23 cellular contexts compared by ENCODE assay signal in genomic region chr16:31328322-31329052, GRCh38. TPM values are rescaled to one million over a fixed set of nuclear protein-coding genes. Genes with fewer than 3 reads are reported as not detected.
DNase-seq lines count a peak whose midpoint lies in the region; ATAC-seq, FAIRE-seq and TF ChIP-seq lines count a peak whose summit lies in the region.
"Had no signal": no experiment of that assay in that cellular context is flagged by ENCODE, and none has a peak within 500 bp of the region (broad histone marks: within the 10 kb centered on the region; RNA-seq: fewer than 3 reads in every experiment).

No MANE protein-coding gene starts in this region.

- ATAC-seq in DND-41 (ENCODE audit: insufficient read depth, low read depth) = no peak
- ATAC-seq in GM12878 = no peak
- no peak for ATAC-seq in HG03025 (IDR thresholded peaks at IDR 0.05; ENCODE audit: low FRiP score, unreplicated experiment)
- ATAC-seq: SK-N-SH treated with all-trans-retinoic acid at 6 μM for 48 hours had no signal

- H3K4ac ChIP-seq in neuronal stem cell (ENCODE audit: low read length) = no peak overlapping the region

- no peak overlapping the region for H2AK5ac ChIP-seq in neuronal stem cell (ENCODE audit: low read depth, low read length)

- H2BK15ac ChIP-seq in neuronal stem cell (ENCODE audit: low read length) = no peak overlapping the region

- TF ChIP-seq CTCF in DND-41 (IDR thresholded peaks at IDR 0.05; ENCODE audit: borderline replicate concordance, extremely low read depth, low read length, poor library complexity, severe bottlenecking) = no peak
- TF ChIP-seq CTCF in GM12878 (IDR thresholded peaks at IDR 0.05 in 2 of 3, conservative IDR thresholded peaks at IDR 0.05 in 1 of 3; ENCODE audit: control insufficient read depth in 2 of 3, extremely low read depth in 1 of 3, insufficient read depth in 1 of 3, low read depth in 3 of 3, low read length in 3 of 3) = no peak

- H3K9me3 ChIP-seq in BLaER1 (peaks cover 11% of the 10 kb centered on the region; the same call in 1 of the 2 replicates), DND-41 (ENCODE audit: insufficient read depth, low read length, severe bottlenecking) (no peaks in the 10 kb centered on the region), GM12878 (replicated peaks; ENCODE audit: control insufficient read depth, insufficient read depth, low read length) (no peaks in the 10 kb centered on the region), neuronal stem cell (replicated peaks in 1 of 2; ENCODE audit: control insufficient read depth in 2 of 2, insufficient read depth in 1 of 2, low read depth in 1 of 2, low read length in 2 of 2) (peaks cover 6 to 11% of the 10 kb centered on the region in 2 donors)
- H3K9me3 ChIP-seq: BE2C had no signal

- H3K4me1 ChIP-seq in BLaER1 (peaks cover 21% of the 10 kb centered on the region), DND-41 (ENCODE audit: insufficient read depth, low read length) (peaks cover 23% of the 10 kb centered on the region), GM12878 (ENCODE audit: control insufficient read depth, insufficient read depth, low read length) (peaks cover 3% of the 10 kb centered on the region; the same call in 1 of the 2 replicates), neuronal stem cell (ENCODE audit: control insufficient read depth in 2 of 2, insufficient read depth in 1 of 2, low read depth in 1 of 2, low read length in 2 of 2) (peaks cover 0 to 6% of the 10 kb centered on the region in 2 donors)
- H3K4me1 ChIP-seq: BE2C had no signal

- peak overlapping the region; percentile 37; the same call in 1 of the 2 replicates for H3K4me2 ChIP-seq in BLaER1
- peak overlapping the region; percentile 28; the same call in 1 of the 2 replicates for H3K4me2 ChIP-seq in DND-41 (ENCODE audit: insufficient read depth, low read length)
- no peak overlapping the region for H3K4me2 ChIP-seq in GM12878 (ENCODE audit: control insufficient read depth, insufficient read depth)
- H3K4me2 ChIP-seq in neuronal stem cell (ENCODE audit: insufficient read depth, low read length, poor library complexity, severe bottlenecking) = no peak overlapping the region

- no peak for FAIRE-seq in GM12878 (lab: Jason Lieb, UNC)
- FAIRE-seq: GM19239 had no signal

- H3K79me1 ChIP-seq in neuronal stem cell (ENCODE audit: low read depth, low read length) = no peaks in the 10 kb centered on the region

- CTCF ChIA-PET in GM12878 (lab: Yijun Ruan, JAX) = interaction anchor here (0.7 to 0.9 kb wide), 2 partner anchors 17 to 48 kb away, joined by 3 read pairs; no protein-coding TSS in a partner anchor

- H3K27me3 ChIP-seq in BLaER1 (no peaks in the 10 kb centered on the region; the same call in 1 of the 2 replicates), DND-41 (ENCODE audit: insufficient read depth, low read length, poor library complexity) (peaks cover 12% of the 10 kb centered on the region), GM12878 (replicated peaks in 1 of 2; ENCODE audit: control insufficient read depth in 2 of 2, insufficient read depth in 2 of 2, low read length in 1 of 2) (no peaks in the 10 kb centered on the region), neuronal stem cell (ENCODE audit: control insufficient read depth in 3 of 3, insufficient read depth in 3 of 3, low read depth in 1 of 3, low read length in 3 of 3) (peaks cover 4 to 54% (median 37%) of the 10 kb centered on the region in 3 experiments)

- TF ChIP-seq POLR2A in GM12878 (IDR thresholded peaks at IDR 0.05; ENCODE audit: low read depth, low read length) = no peak

- no peak overlapping the region for H2BK12ac ChIP-seq in neuronal stem cell (ENCODE audit: low read length)

- POLR2A ChIA-PET in GM12878 (lab: Charles Lee) = interaction anchor here (1.0 kb wide), 1 partner anchor 186 kb away, joined by 3 read pairs; no protein-coding TSS in a partner anchor

- H3K18ac ChIP-seq in neuronal stem cell (ENCODE audit: low read length) = no peak overlapping the region

- intact Hi-C loops in GM12878 (cut with micrococcal nuclease; ENCODE audit: unreplicated experiment) = no loop called here

- SMC1A ChIA-PET in GM12878 (lab: Charles Lee; ENCODE audit: uncharacterized antibody, unreplicated experiment) = no interaction called here

- no peak overlapping the region for H2BK120ac ChIP-seq in neuronal stem cell (ENCODE audit: low read depth, low read length)

- H3K9ac ChIP-seq in BLaER1 (no peak overlapping the region), DND-41 (ENCODE audit: low read depth, low read length) (no peak overlapping the region), GM12878 (ENCODE audit: control insufficient read depth, insufficient read depth, low read length) (no peak overlapping the region), neuronal stem cell (ENCODE audit: low read depth, low read length, poor library complexity) (peak overlapping the region; percentile 6)

- TF ChIP-seq RAD21 in GM12878 (IDR thresholded peaks at IDR 0.05; ENCODE audit: insufficient read depth, low read depth, low read length) = no peak

- no peak for TF ChIP-seq EP300 in GM12878 (IDR thresholded peaks at IDR 0.05; ENCODE audit: borderline replicate concordance in 1 of 2, control insufficient read depth in 1 of 2, low read depth in 2 of 2, low read length in 2 of 2)

- H4K20me1 ChIP-seq in BLaER1 = no peaks in the 10 kb centered on the region
- no peaks in the 10 kb centered on the region for H4K20me1 ChIP-seq in DND-41 (ENCODE audit: insufficient read depth, low read length)
- H4K20me1 ChIP-seq in GM12878 (ENCODE audit: control insufficient read depth, insufficient read depth) = no peaks in the 10 kb centered on the region

- H2AFZ ChIP-seq in DND-41 (ENCODE audit: low read depth, low read length) = no peak overlapping the region
- no peak overlapping the region for H2AFZ ChIP-seq in GM12878 (ENCODE audit: control insufficient read depth, low read depth, low read length)
- H2AFZ ChIP-seq in neuronal stem cell (ENCODE audit: low read length) = no peak overlapping the region

- DNase-seq in DND-41 = no peak
- DNase-seq in GM12878 (ENCODE audit: low read depth, low spot score) = no peak
- no peak for DNase-seq in neuronal stem cell (ENCODE audit: low spot score)
- no peak for DNase-seq in activated CD4-positive, alpha-beta T cell treated with anti-CD3 and anti-CD28 coated beads, Interleukin-2, amount 50 U/mL, for 48 hours
- DNase-seq in SHP77 treated with DMSO at 0.1 percent for 48 hours (lab: John Stamatoyannopoulos, UW) = no peak
- DNase-seq: BE2C; CD4-positive, alpha-beta T cell; COR-L47; DMS79; MV-4-11; NCI-H1694; NCI-H2081; NCI-H2171; NCI-H345; NCI-H524; NCI-H774; NK-92 treated with Interleukin-12 subunit alpha and Interleukin-12 subunit beta, amount 100 ng/mL, for 24 hours had no signal

- H3K4me3 ChIP-seq in BLaER1 = no peak overlapping the region
- 0 out of 4 replicates have a peak overlapping the region, but pooled peaks of 1 of the 2 experiments have one; percentile 27 for H3K4me3 ChIP-seq in DND-41 (ENCODE audit: low read depth in 1 of 2, low read length in 2 of 2)
- H3K4me3 ChIP-seq in GM12878 = no peak overlapping the region
- H3K4me3 ChIP-seq in neuronal stem cell (ENCODE audit: low read length in 2 of 2) = peak overlapping the region in 1 of 2 donors; percentile 60

- no peak overlapping the region for H4K8ac ChIP-seq in neuronal stem cell (ENCODE audit: low read depth, low read length)

- H3K79me2 ChIP-seq in DND-41 (ENCODE audit: insufficient read depth, low read length) (no peaks in the 10 kb centered on the region), GM12878 (ENCODE audit: control insufficient read depth, insufficient read depth, low read length) (no peaks in the 10 kb centered on the region)

- RAD21 ChIA-PET in GM12878 (lab: Charles Lee; ENCODE audit: unreplicated experiment) = no interaction called here

- H3K36me3 ChIP-seq in BLaER1 = no peaks in the 10 kb centered on the region
- no peaks in the 10 kb centered on the region for H3K36me3 ChIP-seq in DND-41 (ENCODE audit: insufficient read depth, low read length)
- H3K36me3 ChIP-seq in GM12878 (ENCODE audit: control insufficient read depth in 2 of 2, insufficient read depth in 2 of 2, low read length in 1 of 2) = no peaks in the 10 kb centered on the region
- H3K36me3 ChIP-seq in neuronal stem cell (replicated peaks in 1 of 2; ENCODE audit: control insufficient read depth in 2 of 2, insufficient read depth in 2 of 2, low read length in 2 of 2) = no peaks in the 10 kb centered on the region
- H3K36me3 ChIP-seq: BE2C had no signal

- BruUV-seq in GM12878 (replicated peaks; lab: Mats Ljungman, UMichigan) = no TSS peak

- no peak overlapping the region for H2BK5ac ChIP-seq in neuronal stem cell (ENCODE audit: low read length)

- H3K27ac ChIP-seq in BLaER1 (no peak overlapping the region), DND-41 (ENCODE audit: low read length) (peak overlapping the region; percentile 5; the same call in 1 of the 2 replicates), GM12878 (ENCODE audit: control insufficient read depth, insufficient read depth) (no peak overlapping the region), neuronal stem cell (replicated peaks; ENCODE audit: low read length) (no peak overlapping the region)
- H3K27ac ChIP-seq: RWPE1 had no signal

- peak overlapping the region; percentile 14 for H3K23ac ChIP-seq in neuronal stem cell (ENCODE audit: low read depth, low read length, poor library complexity)

- peak overlapping the region; percentile 95 for H3K14ac ChIP-seq in neuronal stem cell (ENCODE audit: low read length)

- in situ Hi-C loops in GM12878 (cut with MboI) = no loop called here

- WGBS in GM12878 (ENCODE audit: insufficient coverage, insufficient replicate concordance, low lambda C conversion rate, missing lambda C conversion rate) = 46% methylated on average over 11 of the region's 12 CpGs
- WGBS in neuronal stem cell (ENCODE audit: extremely low coverage in 2 of 2, insufficient read length in 2 of 2, insufficient replicate concordance in 1 of 2), 2 donors = no CpG with 5 or more reads among the region's 12 CpGs

- peak overlapping the region; percentile 5 for H4K91ac ChIP-seq in neuronal stem cell (ENCODE audit: low read depth, low read length, poor library complexity)

RNA-seq across cellular contexts. Expression of gene ITGAX, which starts 26.5 kb away (rescaled TPM):
- 288 and 299 TPM in 2 replicates for total RNA-seq in GM12878 (2013; cell fraction: nucleolus; rRNA removed)
- 22.6 and 23.9 TPM in 2 replicates for total RNA-seq in GM12878 (2014; rRNA removed)
- total RNA-seq in GM12878 (2014; rRNA removed; fragmentation: Illumina TruSeq; extraction: Trizol) = 15.8 and 16.0 TPM in 2 replicates
- 30.0 and 37.9 TPM in 2 replicates for total RNA-seq in GM12878 (2021)
- polyA plus RNA-seq in GM12878 (2011; ENCODE audit: low read depth) = 9.6 TPM
- polyA plus RNA-seq in GM12878 (2011; rRNA removed) = 11.9 and 19.8 TPM in 2 replicates
- 16.5 and 19.7 TPM in 2 replicates for polyA plus RNA-seq in GM12878 (2011; cell fraction: cytosol; rRNA removed)
- polyA plus RNA-seq in GM12878 (2011; cell fraction: nucleus; rRNA removed) = 121 and 147 TPM in 2 replicates
- polyA plus RNA-seq in GM12878 (2012) = 11.0 and 15.6 TPM in 2 replicates
- 15.3 and 21.0 TPM in 2 replicates for polyA plus RNA-seq in GM12878 (2014; fragmentation: Illumina TruSeq; extraction: Trizol)
- polyA plus RNA-seq in GM12878 (2014; fragmentation: Nextera tagmentation; extraction: Ambion mirVana) = 1 to 10 TPM; 1.6 to 3.2 TPM
- polyA plus RNA-seq in GM12878 (2014; rRNA removed) = 37.4 and 42.9 TPM in 2 replicates
- polyA plus RNA-seq in GM12878 (2016; fragmentation: Nextera tagmentation; extraction: Ambion mirVana) = 1 to 10 TPM; 2.0 to 2.7 TPM
- 33.4 and 47.6 TPM in 2 replicates for polyA minus RNA-seq in GM12878 (2011; rRNA and poly(A)+ RNA removed)
- polyA minus RNA-seq in GM12878 (2011; cell fraction: cytosol; rRNA and poly(A)+ RNA removed) = 11.9 and 15.5 TPM in 2 replicates
- 62.6 and 81.1 TPM in 2 replicates for polyA minus RNA-seq in GM12878 (2011; cell fraction: nucleus; rRNA and poly(A)+ RNA removed)
- not detected for polyA plus RNA-seq in neuronal stem cell (2013, experiment 1 of 2)
- polyA plus RNA-seq in neuronal stem cell (2013, experiment 2 of 2) = not detected
- total RNA-seq: A673 had no signal

Comparison
In these comparisons a context has a peak if more than half of its experiments do, and no peak if none do; other contexts are left out.
1. H3K4me2 ChIP-seq: peak in BLaER1 (single experiment) and DND-41 (single experiment); none in GM12878 (single experiment) and neuronal stem cell (single experiment).